21 cellular contexts compared by ENCODE assay signal in genomic region chr14:75657331-75657730, GRCh38. TPM values are rescaled to one million over a fixed set of nuclear protein-coding genes. Genes with fewer than 3 reads are reported as not detected.
DNase-seq lines count a peak whose midpoint lies in the region; ATAC-seq and TF ChIP-seq lines count a peak whose summit lies in the region.
"Had no signal": no experiment of that assay in that cellular context is flagged by ENCODE, and none has a peak within 500 bp of the region (broad histone marks: within the 10 kb centered on the region; RNA-seq: fewer than 3 reads in every experiment).

No MANE protein-coding gene starts in this region.

- H3K9ac ChIP-seq in Loucy (ENCODE audit: low read depth, low read length, poor library complexity, severe bottlenecking): peak overlapping the region; percentile 24
- H3K9ac ChIP-seq: BLaER1 had no signal

- peak overlapping the region in 3 of 5 experiments; percentile 10 to 79 (median 48) for H3K4me3 Mint-ChIP-seq in brain
- H3K4me3 Mint-ChIP-seq in stimulated activated effector memory CD8-positive, alpha-beta T cell treated with anti-CD3 and anti-CD28 coated beads, Interleukin-12 subunit alpha, Interleukin-12 subunit beta, amount 100 ng/mL, for 72 hours: no peak overlapping the region
- H3K4me3 Mint-ChIP-seq: CD4-positive, alpha-beta T cell; GM23338 had no signal

- peaks cover 0 to 8% (median 4%) of the 10 kb centered on the region in 5 experiments for H3K9me3 Mint-ChIP-seq in brain
- H3K9me3 Mint-ChIP-seq in stimulated activated effector memory CD8-positive, alpha-beta T cell treated with anti-CD3 and anti-CD28 coated beads, Interleukin-12 subunit alpha, Interleukin-12 subunit beta, amount 100 ng/mL, for 72 hours: no peaks in the 10 kb centered on the region
- H3K9me3 Mint-ChIP-seq: CD4-positive, alpha-beta T cell; GM23338 had no signal

- peak overlapping the region in 1 of 5 experiments; percentile 29 for H3K27ac Mint-ChIP-seq in brain
- peak overlapping the region; percentile 16 for H3K27ac Mint-ChIP-seq in stimulated activated effector memory CD8-positive, alpha-beta T cell treated with anti-CD3 and anti-CD28 coated beads, Interleukin-12 subunit alpha, Interleukin-12 subunit beta, amount 100 ng/mL, for 72 hours
- H3K27ac Mint-ChIP-seq: CD4-positive, alpha-beta T cell; GM23338 had no signal

- no peaks in the 10 kb centered on the region for H3K9me3 ChIP-seq in Loucy (ENCODE audit: insufficient read depth, low read depth, low read length)
- H3K9me3 ChIP-seq: BLaER1 had no signal

- H2AFZ ChIP-seq in Loucy (ENCODE audit: low read length): no peak overlapping the region
- H2AFZ ChIP-seq: GM23338 had no signal

- H3K4me1 ChIP-seq in Loucy (ENCODE audit: insufficient read depth, low read length, poor library complexity, severe bottlenecking): peaks cover 28% of the 10 kb centered on the region

- peaks cover 7% of the 10 kb centered on the region; the same call in 1 of the 2 replicates for H3K36me3 ChIP-seq in Loucy (ENCODE audit: insufficient read depth, low read length)

- H3K27me3 ChIP-seq in Loucy (ENCODE audit: insufficient read depth, low read length, poor library complexity, severe bottlenecking): no peaks in the 10 kb centered on the region
- H3K27me3 ChIP-seq: BLaER1 had no signal

- TF ChIP-seq CTCF in Loucy (conservative IDR thresholded peaks at IDR 0.05; ENCODE audit: low read length): no peak
- no peak for TF ChIP-seq CTCF in brain (conservative IDR thresholded peaks at IDR 0.05)

- H4K20me1 ChIP-seq in Loucy (ENCODE audit: insufficient read depth, low read length, poor library complexity, severe bottlenecking): no peaks in the 10 kb centered on the region
- H4K20me1 ChIP-seq: BLaER1 had no signal

- H3K27me3 Mint-ChIP-seq in brain: peaks cover 7% of the 10 kb centered on the region
- H3K27me3 Mint-ChIP-seq: CD4-positive, alpha-beta T cell had no signal

- H3K79me2 ChIP-seq in Loucy (ENCODE audit: insufficient read depth, low read length): peaks cover 43% of the 10 kb centered on the region

- H3K9me2 ChIP-seq in Loucy (replicated peaks; ENCODE audit: low read depth, low read length): no peaks in the 10 kb centered on the region

- no peaks in the 10 kb centered on the region for H3F3A ChIP-seq in Loucy (ENCODE audit: low read depth)

- peaks cover 12% of the 10 kb centered on the region for H3K36me3 Mint-ChIP-seq in brain
- peaks cover 46% of the 10 kb centered on the region for H3K36me3 Mint-ChIP-seq in stimulated activated effector memory CD8-positive, alpha-beta T cell treated with anti-CD3 and anti-CD28 coated beads, Interleukin-12 subunit alpha, Interleukin-12 subunit beta, amount 100 ng/mL, for 72 hours

- DNase-seq in lung microvascular endothelial cell (ENCODE audit: low read depth in 2 of 2): peak; percentile 36 to 61
- no peak for DNase-seq in stimulated activated effector memory CD8-positive, alpha-beta T cell treated with anti-CD3 and anti-CD28 coated beads, Interleukin-12 subunit alpha, Interleukin-12 subunit beta, amount 100 ng/mL, for 72 hours (ENCODE audit: low spot score in 2 of 2)
- DNase-seq in 8988T: no peak
- DNase-seq: ACHN; CD4-positive, alpha-beta T cell; HCEC 1CT; KBM-7; NCI-H1092; NCI-H1436; NCI-H187 treated with DMSO at 0.1 percent for 48 hours; NCI-H2107; NCI-H510A; NCI-H748 treated with DMSO at 0.1 percent for 48 hours; NK-92 treated with Interleukin-12 subunit alpha and Interleukin-12 subunit beta, amount 100 ng/mL, for 24 hours had no signal

- no peak overlapping the region for H3K4me3 ChIP-seq in Loucy (ENCODE audit: low read length, poor library complexity, severe bottlenecking)
- H3K4me3 ChIP-seq: BLaER1, GM23338 had no signal

- peak overlapping the region; percentile 77 for H3K4me2 ChIP-seq in Loucy (ENCODE audit: low read depth, low read length, poor library complexity, severe bottlenecking)
- H3K4me2 ChIP-seq: BLaER1, GM23338 had no signal

- H3K4me1 Mint-ChIP-seq in brain: peaks cover 52% of the 10 kb centered on the region
- H3K4me1 Mint-ChIP-seq in stimulated activated effector memory CD8-positive, alpha-beta T cell treated with anti-CD3 and anti-CD28 coated beads, Interleukin-12 subunit alpha, Interleukin-12 subunit beta, amount 100 ng/mL, for 72 hours: peaks cover 21% of the 10 kb centered on the region

- ATAC-seq in stimulated activated effector memory CD8-positive, alpha-beta T cell treated with anti-CD3 and anti-CD28 coated beads, Interleukin-12 subunit alpha, Interleukin-12 subunit beta, amount 100 ng/mL, for 72 hours: no peak
- ATAC-seq in GM21786 (IDR thresholded peaks at IDR 0.05; ENCODE audit: unreplicated experiment) (no peak), esophagus mucosa (no peak)
- ATAC-seq: GM23338, Panc1 had no signal

RNA-seq across cellular contexts. Expression of gene ERG28, which starts 3.3 kb away (rescaled TPM):
- polyA plus RNA-seq in brain (ENCODE audit: insufficient read depth, low read depth, low replicate concordance): 39.2 TPM
- total RNA-seq in lung microvascular endothelial cell (5.0 TPM in 2 replicates), esophagus mucosa (44.7 TPM)

RNA-seq across cellular contexts. Expression of gene TTLL5, which starts 3.7 kb away (rescaled TPM):
- polyA plus RNA-seq in brain (ENCODE audit: insufficient read depth, low read depth, low replicate concordance): 34.1 TPM
- 20.0 and 20.4 TPM in 2 replicates for total RNA-seq in lung microvascular endothelial cell
- total RNA-seq in esophagus mucosa: 30.9 TPM

Comparison
In these comparisons a context has a peak if more than half of its experiments do, and no peak if none do; other contexts are left out.
1. DNase-seq: peak in lung microvascular endothelial cell (2 of 2); none in stimulated activated effector memory CD8-positive, alpha-beta T cell treated with anti-CD3 and anti-CD28 coated beads, Interleukin-12 subunit alpha, Interleukin-12 subunit beta, amount 100 ng/mL, for 72 hours (0 of 2) and 8988T (single experiment).